ENCODE assay signal across 8 cellular contexts in genomic region chr19:56404705-56405056, GRCh38. TPM values are rescaled to one million over a fixed set of nuclear protein-coding genes. Genes with fewer than 3 reads are reported as not detected.
DNase-seq lines count a peak whose midpoint lies in the region; ATAC-seq, FAIRE-seq and TF ChIP-seq lines count a peak whose summit lies in the region.

No MANE protein-coding gene starts in this region.

- no peak for FAIRE-seq in bronchial epithelial cell (lab: Jason Lieb, UNC)

- peak in 4 of 5 donors; percentile 1 to 55 (median 16) for DNase-seq in CD8-positive, alpha-beta memory T cell
- DNase-seq in bronchial epithelial cell (ENCODE audit: low read depth), result no peak
- peak in 1 of 10 donors; percentile 0 for DNase-seq in naive thymus-derived CD8-positive, alpha-beta T cell
- no peak for DNase-seq in mesenteric fat pad (ENCODE audit: low spot score)
- no peak for DNase-seq in ACHN
- no peak for DNase-seq in activated CD8-positive, alpha-beta memory T cell treated with anti-CD3 and anti-CD28 coated beads, Interleukin-2, amount 50 U/mL, for 4 hours
- no peak for DNase-seq in NCI-H2029 (lab: John Stamatoyannopoulos, UW)

- no peaks in the 10 kb centered on the region for H3K27me3 ChIP-seq in CD8-positive, alpha-beta memory T cell (ENCODE audit: insufficient read depth, low read length, poor library complexity, severe bottlenecking)
- H3K27me3 ChIP-seq in HUES6 (ENCODE audit: control insufficient read depth, insufficient read depth, low read length) (no peaks in the 10 kb centered on the region), bronchial epithelial cell (ENCODE audit: control insufficient read depth, insufficient read depth, low read length) (no peaks in the 10 kb centered on the region)

- no peak for TF ChIP-seq CTCF in bronchial epithelial cell (IDR thresholded peaks at IDR 0.05; ENCODE audit: insufficient read depth, low read length, severe bottlenecking)

- H3K4me3 Mint-ChIP-seq in CD8-positive, alpha-beta memory T cell, result peak overlapping the region; percentile 85 to 97 (median 92)
- peak overlapping the region; percentile 81 to 95 (median 93) for H3K4me3 Mint-ChIP-seq in naive thymus-derived CD8-positive, alpha-beta T cell

- peaks cover 29 to 76% (median 57%) of the 10 kb centered on the region in 3 donors for H3K36me3 Mint-ChIP-seq in CD8-positive, alpha-beta memory T cell
- H3K36me3 Mint-ChIP-seq in naive thymus-derived CD8-positive, alpha-beta T cell, result peaks cover 45 to 65% (median 62%) of the 10 kb centered on the region in 3 donors

- ATAC-seq in naive thymus-derived CD8-positive, alpha-beta T cell, result no peak

- POLR2A ChIA-PET in CD8-positive, alpha-beta memory T cell (lab: Charles Lee), result no interaction called here
- POLR2A ChIA-PET in naive thymus-derived CD8-positive, alpha-beta T cell (lab: Charles Lee), result interaction anchor here (1.1 to 2.5 kb wide), 4 partner anchors 11 to 164 kb away, joined by 4 to 16 read pairs (median 7); partner anchors contain the start of gene ZNF582

- peaks cover 0 to 3% of the 10 kb centered on the region in 2 donors for H3K27me3 Mint-ChIP-seq in CD8-positive, alpha-beta memory T cell
- H3K27me3 Mint-ChIP-seq in naive thymus-derived CD8-positive, alpha-beta T cell, result no peaks in the 10 kb centered on the region

- H3K9ac ChIP-seq in HUES6 (ENCODE audit: low read length), result peak overlapping the region; percentile 88

- in situ Hi-C loops in ACHN (cut with HindIII; ENCODE audit: low pct_ligation_motif_present, low pct_unique_long_range_greater_than_20kb, low sequenced_read_pairs), result no loop called here

- H3K4me1 ChIP-seq in CD8-positive, alpha-beta memory T cell (ENCODE audit: insufficient read depth, low read length), result peaks cover 20% of the 10 kb centered on the region
- peaks cover 5% of the 10 kb centered on the region for H3K4me1 ChIP-seq in HUES6 (ENCODE audit: control insufficient read depth, insufficient read depth, low read length)

- H3K4me1 Mint-ChIP-seq in CD8-positive, alpha-beta memory T cell, result peaks cover 27 to 36% (median 32%) of the 10 kb centered on the region in 3 donors
- H3K4me1 Mint-ChIP-seq in naive thymus-derived CD8-positive, alpha-beta T cell, result peaks cover 23 to 30% (median 26%) of the 10 kb centered on the region in 4 donors

- H3K27ac ChIP-seq in CD8-positive, alpha-beta memory T cell (ENCODE audit: low read depth, low read length), result peak overlapping the region; percentile 94
- H3K27ac ChIP-seq in HUES6 (ENCODE audit: low read depth, low read length), result no peak overlapping the region

- H3K9me3 ChIP-seq in CD8-positive, alpha-beta memory T cell (ENCODE audit: low read length), result peaks cover 23% of the 10 kb centered on the region
- peaks cover 57% of the 10 kb centered on the region for H3K9me3 ChIP-seq in HUES6 (ENCODE audit: control insufficient read depth, insufficient read depth, low read depth, low read length)

- H3K36me3 ChIP-seq in CD8-positive, alpha-beta memory T cell (ENCODE audit: insufficient read depth, low read length), result peaks cover 23% of the 10 kb centered on the region
- H3K36me3 ChIP-seq in HUES6 (ENCODE audit: control insufficient read depth, insufficient read depth, low read length) (peaks cover 25% of the 10 kb centered on the region), bronchial epithelial cell (ENCODE audit: control insufficient read depth, insufficient read depth, low read length) (no peaks in the 10 kb centered on the region)

- CTCF ChIA-PET in CD8-positive, alpha-beta memory T cell (lab: Charles Lee), result interaction anchor here (1.5 kb wide), 1 partner anchor 12 kb away, joined by 4 read pairs; no protein-coding TSS in a partner anchor

- H3K9me3 Mint-ChIP-seq in CD8-positive, alpha-beta memory T cell, result peaks cover 34 to 72% (median 52%) of the 10 kb centered on the region in 5 donors
- H3K9me3 Mint-ChIP-seq in naive thymus-derived CD8-positive, alpha-beta T cell, result peaks cover 31 to 85% (median 67%) of the 10 kb centered on the region in 9 donors

- peak overlapping the region in 7 of 8 donors; percentile 77 to 97 (median 88) for H3K27ac Mint-ChIP-seq in CD8-positive, alpha-beta memory T cell
- peak overlapping the region; percentile 87 to 99 (median 98) for H3K27ac Mint-ChIP-seq in naive thymus-derived CD8-positive, alpha-beta T cell

- peak overlapping the region; percentile 83 for H3K4me3 ChIP-seq in CD8-positive, alpha-beta memory T cell (ENCODE audit: low read length)
- H3K4me3 ChIP-seq in HUES6 (ENCODE audit: low read depth, low read length) (peak overlapping the region; percentile 90), bronchial epithelial cell (ENCODE audit: low read depth, low read length) (peak overlapping the region; percentile 60)

RNA-seq across cellular contexts. Expression of gene ZNF583, which starts 0.5 kb away (rescaled TPM):
- total RNA-seq in CD8-positive, alpha-beta memory T cell, result 1 to 10 TPM; 5.3 to 5.9 TPM
- polyA plus RNA-seq in CD8-positive, alpha-beta memory T cell, result 14.1 TPM
- 2.9 and 3.4 TPM in 2 replicates for total RNA-seq in bronchial epithelial cell
- 10 to 100 TPM; 12.1 to 13.5 TPM for total RNA-seq in naive thymus-derived CD8-positive, alpha-beta T cell
- 10 to 100 TPM; 14.0 to 17.3 (median 14.5) TPM for polyA plus RNA-seq in naive thymus-derived CD8-positive, alpha-beta T cell
- 4.6 TPM for total RNA-seq in mesenteric fat pad

RNA-seq across cellular contexts. Expression of gene ZNF582, which starts 11.3 kb away (rescaled TPM):
- 1 to 10 TPM; 2.1 to 2.6 TPM for total RNA-seq in CD8-positive, alpha-beta memory T cell
- 9.0 TPM for polyA plus RNA-seq in CD8-positive, alpha-beta memory T cell
- total RNA-seq in bronchial epithelial cell, result 1.1 and 2.4 TPM in 2 replicates
- total RNA-seq in naive thymus-derived CD8-positive, alpha-beta T cell, result 1 to 10 TPM; 5.8 to 7.1 TPM
- polyA plus RNA-seq in naive thymus-derived CD8-positive, alpha-beta T cell, result 1 to 10 TPM; 5.6 to 6.8 (median 6.5) TPM
- 3.1 TPM for total RNA-seq in mesenteric fat pad

Comparison
In these comparisons a context has a peak if more than half of its experiments do, and no peak if none do; other contexts are left out.
1. DNase-seq: peak in CD8-positive, alpha-beta memory T cell (4 of 5); none in bronchial epithelial cell (single experiment), mesenteric fat pad (single experiment), ACHN (single experiment), activated CD8-positive, alpha-beta memory T cell treated with anti-CD3 and anti-CD28 coated beads, Interleukin-2, amount 50 U/mL, for 4 hours (single experiment) and NCI-H2029 (single experiment).
2. Peak in every context shown above with its lines, with median percentiles within 50 percentile points of each other: H3K4me3 ChIP-seq.